ENCODE assay signal across 11 cellular contexts in the genomic region with DNA sequence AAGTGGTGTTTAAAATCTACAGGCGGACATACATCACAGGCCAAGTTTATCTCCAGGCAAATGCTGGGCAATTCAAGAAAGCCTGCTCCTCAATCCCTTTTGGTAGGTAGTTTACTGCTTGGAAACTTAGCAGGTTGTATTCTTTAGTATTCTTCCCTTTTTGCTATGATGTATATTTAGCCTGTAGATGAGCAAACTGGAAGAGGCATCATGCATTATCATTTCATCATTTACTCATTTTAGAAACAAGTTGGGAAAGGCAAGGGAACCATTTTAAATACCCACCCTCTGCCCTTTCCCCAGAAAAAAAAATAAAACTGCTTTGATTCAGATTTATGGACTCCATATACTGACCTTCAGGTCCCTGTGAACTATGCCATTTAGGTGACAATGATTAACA.
A peak's percentile ranks its signal among the peaks of the same experiment; 100 is the strongest.
DNase-seq lines count a peak whose midpoint lies in the region; ATAC-seq, FAIRE-seq and TF ChIP-seq lines count a peak whose summit lies in the region.
"Had no signal": no experiment of that assay in that cellular context is flagged by ENCODE, and none has a peak within 500 bp of the region (broad histone marks: within the 10 kb centered on the region; RNA-seq: fewer than 3 reads in every experiment).

No MANE protein-coding gene starts in this region.

- peak overlapping the region; percentile 42; the same call in 1 of the 2 replicates for H3K27ac ChIP-seq in BLaER1
- H3K27ac ChIP-seq in naive thymus-derived CD4-positive, alpha-beta T cell (ENCODE audit: low read depth, low read length) = peak overlapping the region; percentile 37
- H3K27ac ChIP-seq: SJSA1 had no signal

- H4K20me1 ChIP-seq in BLaER1 = no peaks in the 10 kb centered on the region

- no peak for TF ChIP-seq CTCF in chondrocyte (IDR thresholded peaks at IDR 0.05)

- H3K36me3 ChIP-seq in BLaER1 = peaks cover 59% of the 10 kb centered on the region
- H3K36me3 ChIP-seq in naive thymus-derived CD4-positive, alpha-beta T cell (ENCODE audit: control insufficient read depth in 2 of 3, insufficient read depth in 3 of 3, low read length in 3 of 3) = no peaks in the 10 kb centered on the region
- H3K36me3 ChIP-seq: SJSA1 had no signal

- H3K4me1 ChIP-seq in BLaER1 = peaks cover 18% of the 10 kb centered on the region
- H3K4me1 ChIP-seq in naive thymus-derived CD4-positive, alpha-beta T cell (ENCODE audit: control insufficient read depth in 2 of 2, insufficient read depth in 2 of 2, low read length in 2 of 2) = peaks cover 4 to 8% of the 10 kb centered on the region in 2 donors

- DNase-seq in GM12892 (ENCODE audit: insufficient read length) (no peak), chondrocyte (ENCODE audit: low spot score) (no peak), germinal center (ENCODE audit: low spot score) (no peak), NCI-H748 (lab: John Stamatoyannopoulos, UW; ENCODE audit: unreplicated experiment) (no peak), NCI-H187 (lab: John Stamatoyannopoulos, UW) (no peak)
- DNase-seq in naive thymus-derived CD4-positive, alpha-beta T cell = no peak
- DNase-seq: activated CD4-positive, CD25-positive, alpha-beta regulatory T cell treated with anti-CD3 and anti-CD28 coated beads, Interleukin-2, amount 50 U/mL, for 72 hours had no signal

- no peak overlapping the region for H3K4me3 ChIP-seq in BLaER1
- H3K4me3 ChIP-seq in naive thymus-derived CD4-positive, alpha-beta T cell (ENCODE audit: low read length) = no peak overlapping the region
- H3K4me3 ChIP-seq: SJSA1 had no signal

- H3K27ac Mint-ChIP-seq in chondrocyte (ENCODE audit: unreplicated experiment) = peak overlapping the region; percentile 32
- peak overlapping the region in 8 of 9 donors; percentile 18 to 85 (median 70) for H3K27ac Mint-ChIP-seq in naive thymus-derived CD4-positive, alpha-beta T cell
- H3K27ac Mint-ChIP-seq: effector memory CD8-positive, alpha-beta T cell had no signal

- CTCF ChIA-PET in naive thymus-derived CD4-positive, alpha-beta T cell (lab: Charles Lee) = interaction anchor here (0.6 to 2.6 kb wide), 19 partner anchors 9 to 523 kb away, joined by 3 to 8 read pairs (median 5); no protein-coding TSS in a partner anchor

- no peak for ATAC-seq in naive thymus-derived CD4-positive, alpha-beta T cell
- ATAC-seq in GM18502 (IDR thresholded peaks at IDR 0.05; ENCODE audit: poor library complexity, unreplicated experiment) = no peak

- peak; percentile 30 for FAIRE-seq in GM12892 (lab: Jason Lieb, UNC)

- no peaks in the 10 kb centered on the region for H3K9me3 Mint-ChIP-seq in chondrocyte (ENCODE audit: low read depth)
- no peaks in the 10 kb centered on the region for H3K9me3 Mint-ChIP-seq in naive thymus-derived CD4-positive, alpha-beta T cell
- H3K9me3 Mint-ChIP-seq: effector memory CD8-positive, alpha-beta T cell had no signal

- H3K4me3 Mint-ChIP-seq in chondrocyte (ENCODE audit: unreplicated experiment) = no peak overlapping the region
- no peak overlapping the region for H3K4me3 Mint-ChIP-seq in naive thymus-derived CD4-positive, alpha-beta T cell
- H3K4me3 Mint-ChIP-seq: effector memory CD8-positive, alpha-beta T cell had no signal

- POLR2A ChIA-PET in naive thymus-derived CD4-positive, alpha-beta T cell (lab: Charles Lee) = interaction anchor here (1.0 to 1.5 kb wide), 2 partner anchors 212 to 214 kb away, joined by 4 to 8 read pairs; no protein-coding TSS in a partner anchor

- H3K27me3 Mint-ChIP-seq in chondrocyte (ENCODE audit: low read depth) = no peaks in the 10 kb centered on the region
- H3K27me3 Mint-ChIP-seq in naive thymus-derived CD4-positive, alpha-beta T cell = no peaks in the 10 kb centered on the region
- H3K27me3 Mint-ChIP-seq: effector memory CD8-positive, alpha-beta T cell had no signal

- peaks cover 5% of the 10 kb centered on the region for H3K36me3 Mint-ChIP-seq in chondrocyte (ENCODE audit: low read depth)
- H3K36me3 Mint-ChIP-seq in naive thymus-derived CD4-positive, alpha-beta T cell = peaks cover 0 to 18% (median 13%) of the 10 kb centered on the region in 5 donors

- no peak for TF ChIP-seq POLR2A in GM12892 (IDR thresholded peaks at IDR 0.05; ENCODE audit: low read depth, low read length)

- peak overlapping the region; percentile 38; the same call in 1 of the 2 replicates for H3K4me2 ChIP-seq in BLaER1

- H3K27me3 ChIP-seq in BLaER1 = no peaks in the 10 kb centered on the region
- no peaks in the 10 kb centered on the region for H3K27me3 ChIP-seq in naive thymus-derived CD4-positive, alpha-beta T cell (ENCODE audit: control insufficient read depth in 2 of 2, insufficient read depth in 2 of 2, low read length in 2 of 2)
- H3K27me3 ChIP-seq: SJSA1 had no signal

- peaks cover 9% of the 10 kb centered on the region for H3K4me1 Mint-ChIP-seq in chondrocyte (ENCODE audit: low read depth)
- H3K4me1 Mint-ChIP-seq in naive thymus-derived CD4-positive, alpha-beta T cell = peaks cover 4 to 22% (median 15%) of the 10 kb centered on the region in 7 donors

- intact Hi-C loops in naive thymus-derived CD4-positive, alpha-beta T cell (cut with micrococcal nuclease) = loop anchor here (5.0 kb wide), 2 partner anchors 191 to 234 kb away; no protein-coding TSS in a partner anchor

- H3K9me3 ChIP-seq in BLaER1 = peaks cover 4% of the 10 kb centered on the region; the same call in 1 of the 2 replicates
- H3K9me3 ChIP-seq in naive thymus-derived CD4-positive, alpha-beta T cell (ENCODE audit: control insufficient read depth in 2 of 3, low read length in 3 of 3) = no peaks in the 10 kb centered on the region
- H3K9me3 ChIP-seq: SJSA1 had no signal

- H3K9ac ChIP-seq in BLaER1 = no peak overlapping the region
